8 cellular contexts compared by ENCODE assay signal in the genomic region with DNA sequence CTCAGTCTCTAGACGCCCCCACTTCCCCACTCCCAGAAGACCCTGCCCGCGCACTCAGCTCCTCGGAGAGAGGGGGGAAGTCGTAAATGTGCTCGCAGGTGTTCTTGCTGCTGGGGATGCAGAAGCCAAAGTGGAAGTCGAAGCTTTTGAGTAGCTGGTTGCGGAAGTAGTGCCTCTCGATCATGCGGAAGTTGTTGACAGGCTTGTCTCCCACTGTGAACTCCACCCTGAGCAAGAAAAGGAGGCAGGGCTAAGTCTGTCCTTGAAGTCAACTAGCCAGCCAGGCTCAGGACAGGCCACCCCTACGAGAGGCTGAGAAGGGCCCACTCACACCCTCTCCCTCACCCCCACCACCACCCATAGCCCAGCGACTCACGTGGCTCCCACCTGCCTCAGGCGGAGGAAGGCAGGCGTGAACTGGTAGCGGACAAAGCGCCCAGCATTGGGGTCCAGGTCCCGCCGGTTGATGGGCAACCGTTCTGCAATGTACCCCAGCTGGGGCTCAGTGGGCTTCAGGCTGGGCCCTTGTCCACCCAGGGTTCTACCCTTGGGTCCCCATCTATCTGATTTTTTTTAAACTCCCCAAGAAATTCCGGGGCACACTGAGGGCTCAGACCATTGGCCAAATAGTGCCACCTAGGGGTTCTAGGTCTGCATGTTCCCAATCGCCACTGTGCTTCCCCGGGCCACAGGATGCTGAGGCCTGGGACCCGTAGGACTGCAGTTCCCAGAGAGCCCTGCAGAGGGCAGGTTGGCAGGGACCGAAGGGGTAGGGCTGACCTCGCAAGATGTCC. TPM values are rescaled to one million over a fixed set of nuclear protein-coding genes. Genes with fewer than 3 reads are reported as not detected.
A peak's percentile ranks its signal among the peaks of the same experiment; 100 is the strongest.
DNase-seq lines count a peak whose midpoint lies in the region; ATAC-seq lines count a peak whose summit lies in the region.

No MANE protein-coding gene starts in this region.

- CTCF ChIA-PET in activated CD4-positive, alpha-beta memory T cell treated with anti-CD3 and anti-CD28 coated beads for 36 hours (lab: Charles Lee) = interaction anchor here (0.6 to 5.2 kb wide), 15 partner anchors 7 to 131 kb away, joined by 3 to 53 read pairs (median 8); a partner anchor contains a TSS

- ATAC-seq in GM21723 (IDR thresholded peaks at IDR 0.05; ENCODE audit: unreplicated experiment) = peak; percentile 41
- peak; percentile 57 for ATAC-seq in memory B cell (ENCODE audit: low read depth)

- peaks cover 2% of the 10 kb centered on the region for H3K36me3 Mint-ChIP-seq in activated CD4-positive, alpha-beta memory T cell treated with anti-CD3 and anti-CD28 coated beads for 36 hours
- H3K36me3 Mint-ChIP-seq in memory B cell = peaks cover 5% of the 10 kb centered on the region

- H3K27me3 Mint-ChIP-seq in activated CD4-positive, alpha-beta memory T cell treated with anti-CD3 and anti-CD28 coated beads for 36 hours = no peaks in the 10 kb centered on the region
- no peaks in the 10 kb centered on the region for H3K27me3 Mint-ChIP-seq in memory B cell

- peaks cover 45% of the 10 kb centered on the region for H3K4me1 Mint-ChIP-seq in activated CD4-positive, alpha-beta memory T cell treated with anti-CD3 and anti-CD28 coated beads for 36 hours (ENCODE audit: low read depth)
- H3K4me1 Mint-ChIP-seq in memory B cell = peaks cover 53% of the 10 kb centered on the region

- no peaks in the 10 kb centered on the region for H3K9me3 Mint-ChIP-seq in activated CD4-positive, alpha-beta memory T cell treated with anti-CD3 and anti-CD28 coated beads for 36 hours
- H3K9me3 Mint-ChIP-seq in memory B cell = no peaks in the 10 kb centered on the region

- POLR2A ChIA-PET in activated CD4-positive, alpha-beta memory T cell treated with anti-CD3 and anti-CD28 coated beads for 36 hours (lab: Charles Lee) = interaction anchor here (1.5 to 1.8 kb wide), 3 partner anchors 24 to 52 kb away, joined by 4 to 7 read pairs (median 5); a partner anchor contains a TSS

- H3K4me3 Mint-ChIP-seq in activated CD4-positive, alpha-beta memory T cell treated with anti-CD3 and anti-CD28 coated beads for 36 hours = no peak overlapping the region
- peak overlapping the region; percentile 76 for H3K4me3 Mint-ChIP-seq in memory B cell

- intact Hi-C loops in activated CD4-positive, alpha-beta memory T cell treated with anti-CD3 and anti-CD28 coated beads for 36 hours (cut with micrococcal nuclease) = loop anchor here (2.0 to 10.0 kb wide), 4 partner anchors 53 to 193 kb away; a partner anchor contains a TSS

- peak; percentile 30 for DNase-seq in DMS 273 treated with DMSO at 0.1 percent for 48 hours (lab: John Stamatoyannopoulos, UW)
- peak; percentile 33 to 88 for DNase-seq in NCI-H526 (lab: John Stamatoyannopoulos, UW)
- peak; percentile 86 for DNase-seq in activated CD4-positive, alpha-beta memory T cell treated with anti-CD3 and anti-CD28 coated beads for 36 hours
- peak; percentile 18 for DNase-seq in effector CD8-positive, alpha-beta T cell (lab: John Stamatoyannopoulos, UW)
- DNase-seq in memory B cell (ENCODE audit: low spot score in 2 of 2) = peak; percentile 56 to 68
- peak; percentile 51 for DNase-seq in stimulated activated CD8-positive, alpha-beta memory T cell treated with anti-CD3 and anti-CD28 coated beads, Interleukin-4, amount 100 ng/mL, for 24 hours (ENCODE audit: low read depth)
- DNase-seq in mesenteric fat pad (ENCODE audit: low spot score) = no peak

- H3K27ac Mint-ChIP-seq in activated CD4-positive, alpha-beta memory T cell treated with anti-CD3 and anti-CD28 coated beads for 36 hours = peak overlapping the region; percentile 90
- H3K27ac Mint-ChIP-seq in memory B cell = peak overlapping the region; percentile 94

RNA-seq across cellular contexts. Expression of a gene that starts 4.6 kb away (rescaled TPM):
- 10 to 100 TPM; 38.0 to 42.0 TPM for total RNA-seq in activated CD4-positive, alpha-beta memory T cell treated with anti-CD3 and anti-CD28 coated beads for 36 hours
- total RNA-seq in mesenteric fat pad = 23.0 TPM

RNA-seq across cellular contexts. Expression of a gene that starts 23.5 kb away (rescaled TPM):
- total RNA-seq in activated CD4-positive, alpha-beta memory T cell treated with anti-CD3 and anti-CD28 coated beads for 36 hours = 10 to 100 TPM; 36.6 to 38.6 TPM
- 50.7 TPM for total RNA-seq in mesenteric fat pad

RNA-seq across cellular contexts. Expression of a gene that starts 28.9 kb away (rescaled TPM):
- 10 to 100 TPM; 75.2 to 77.3 TPM for total RNA-seq in activated CD4-positive, alpha-beta memory T cell treated with anti-CD3 and anti-CD28 coated beads for 36 hours
- total RNA-seq in mesenteric fat pad = 24.8 TPM

RNA-seq across cellular contexts. Expression of a gene that starts 41.7 kb away (rescaled TPM):
- total RNA-seq in activated CD4-positive, alpha-beta memory T cell treated with anti-CD3 and anti-CD28 coated beads for 36 hours = not detected
- total RNA-seq in mesenteric fat pad = not detected

RNA-seq across cellular contexts. Expression of a gene that starts 51.0 kb away (rescaled TPM):
- 100 to 1,000 TPM; 153 to 159 TPM for total RNA-seq in activated CD4-positive, alpha-beta memory T cell treated with anti-CD3 and anti-CD28 coated beads for 36 hours
- 3.1 TPM for total RNA-seq in mesenteric fat pad
